8 cellular contexts compared by ENCODE assay signal in genomic region chr20:53917145-53918009, GRCh38.
DNase-seq lines count a peak whose midpoint lies in the region; ATAC-seq, FAIRE-seq and TF ChIP-seq lines count a peak whose summit lies in the region.

No MANE protein-coding gene starts in this region.

- H3K9me3 ChIP-seq in Peyer's patch (no peaks in the 10 kb centered on the region), esophagus (ENCODE audit: control insufficient read depth in 2 of 2, insufficient read depth in 1 of 2, low read depth in 1 of 2, low read length in 1 of 2) (no peaks in the 10 kb centered on the region), neuron (ENCODE audit: low read length) (no peaks in the 10 kb centered on the region)

- WGBS in esophagus, 2 donors, result 30 to 36% methylated on average over 10 of the region's 10 CpGs

- H3K27me3 ChIP-seq in Peyer's patch (no peaks in the 10 kb centered on the region), esophagus (ENCODE audit: control insufficient read depth in 1 of 2, insufficient read depth in 2 of 2, low read length in 2 of 2) (no peaks in the 10 kb centered on the region), neuron (ENCODE audit: insufficient read depth, low read length) (no peaks in the 10 kb centered on the region)

- ATAC-seq in HG02623 (IDR thresholded peaks at IDR 0.05; ENCODE audit: unreplicated experiment), result peak; percentile 79

- peaks cover 0 to 26% (median 8%) of the 10 kb centered on the region in 4 donors for H3K4me1 ChIP-seq in Peyer's patch
- H3K4me1 ChIP-seq in esophagus (ENCODE audit: control insufficient read depth in 2 of 2, insufficient read depth in 2 of 2, low read length in 1 of 2), result peaks cover 2% of the 10 kb centered on the region in 2 donors
- peaks cover 27% of the 10 kb centered on the region for H3K4me1 ChIP-seq in neuron (ENCODE audit: insufficient read depth, low read length)

- peaks cover 46% of the 10 kb centered on the region for H3K4me1 Mint-ChIP-seq in nephron progenitor cell

- H2AFZ ChIP-seq in neuron (ENCODE audit: low read depth, low read length), result peak overlapping the region; percentile 80

- H3K27ac Mint-ChIP-seq in nephron progenitor cell, result no peak overlapping the region

- H3K27me3 Mint-ChIP-seq in nephron progenitor cell (ENCODE audit: low read depth, poor library complexity), result peaks cover 18% of the 10 kb centered on the region

- H3K36me3 Mint-ChIP-seq in nephron progenitor cell (ENCODE audit: low read depth), result no peaks in the 10 kb centered on the region

- TF ChIP-seq POLR2A in Peyer's patch (IDR thresholded peaks at IDR 0.05), result no peak

- H3K4me3 Mint-ChIP-seq in nephron progenitor cell, result no peak overlapping the region

- no peaks in the 10 kb centered on the region for H3K9me3 Mint-ChIP-seq in nephron progenitor cell

- DNase-seq in GM18507 (ENCODE audit: extremely low spot score, insufficient read length, low read depth) (no peak), Peyer's patch (peak in 2 of 3 donors; percentile 25 to 59), HK-2 (ENCODE audit: unreplicated experiment) (no peak), nephron progenitor cell (no peak), ACHN (no peak)

- no peaks in the 10 kb centered on the region for H3K36me3 ChIP-seq in Peyer's patch
- H3K36me3 ChIP-seq in esophagus (ENCODE audit: control insufficient read depth in 2 of 2, insufficient read depth in 2 of 2, low read length in 1 of 2), result no peaks in the 10 kb centered on the region
- no peaks in the 10 kb centered on the region for H3K36me3 ChIP-seq in neuron (ENCODE audit: insufficient read depth, low read length)

- FAIRE-seq in GM18507 (lab: Jason Lieb, UNC), result peak; percentile 86

- TF ChIP-seq CTCF in Peyer's patch (IDR thresholded peaks at IDR 0.05) (no peak), nephron progenitor cell (IDR thresholded peaks at IDR 0.05) (no peak)

- H3K4me3 ChIP-seq in Peyer's patch (no peak overlapping the region), esophagus (ENCODE audit: low read depth in 1 of 2, low read length in 2 of 2) (no peak overlapping the region), neuron (ENCODE audit: low read length) (no peak overlapping the region)

- in situ Hi-C loops in ACHN (cut with HindIII; ENCODE audit: low pct_ligation_motif_present, low pct_unique_long_range_greater_than_20kb, low sequenced_read_pairs), result loop anchor here (25.0 kb wide), 1 partner anchor 155 kb away; no protein-coding TSS in a partner anchor

- peak overlapping the region; percentile 64 to 90 (median 84) for H3K27ac ChIP-seq in Peyer's patch
- H3K27ac ChIP-seq in esophagus (ENCODE audit: low read depth in 2 of 2, low read length in 1 of 2), result peak overlapping the region; percentile 76 to 85

Comparison
In these comparisons a context has a peak if more than half of its experiments do, and no peak if none do; other contexts are left out.
1. DNase-seq: peak in Peyer's patch (2 of 3); none in GM18507 (single experiment), HK-2 (single experiment), nephron progenitor cell (single experiment) and ACHN (single experiment).